1 cellular context compared by ENCODE assay signal in genomic region chr17:21416471-21416981, GRCh38. TPM values are rescaled to one million over a fixed set of nuclear protein-coding genes. Genes with fewer than 3 reads are reported as not detected.
"Had no signal": no experiment of that assay in that cellular context is flagged by ENCODE, and none has a peak within 500 bp of the region (broad histone marks: within the 10 kb centered on the region; RNA-seq: fewer than 3 reads in every experiment).

No MANE protein-coding gene starts in this region.

RNA-seq across cellular contexts. Expression of gene KCNJ12, which starts 40.4 kb away (rescaled TPM):
- total RNA-seq: HepG2 had no signal
- polyA plus RNA-seq: HepG2 had no signal
